ENCODE assay signal across 8 cellular contexts in genomic region chr1:203861379-203862184, GRCh38. TPM values are rescaled to one million over a fixed set of nuclear protein-coding genes. Genes with fewer than 3 reads are reported as not detected.
DNase-seq lines count a peak whose midpoint lies in the region; ATAC-seq and TF ChIP-seq lines count a peak whose summit lies in the region.

TSS of gene SNRPE (plus strand) at chr1:203861599. CDS start at chr1:203861660, 61 bp downstream.

- H3K36me3 Mint-ChIP-seq in HFFc6 (ENCODE audit: low read depth) = peaks cover 42% of the 10 kb centered on the region
- H3K36me3 Mint-ChIP-seq in activated naive CD4-positive, alpha-beta T cell treated with anti-CD3 and anti-CD28 coated beads for 36 hours (ENCODE audit: low read depth) = peaks cover 29% of the 10 kb centered on the region

- peak; percentile 97 for DNase-seq in HFFc6
- DNase-seq in NAMALWA (ENCODE audit: low spot score) = peak; percentile 99
- DNase-seq in SK-N-DZ (ENCODE audit: low spot score) = peak; percentile 98
- peak; percentile 98 for DNase-seq in activated naive CD4-positive, alpha-beta T cell treated with anti-CD3 and anti-CD28 coated beads for 36 hours
- DNase-seq in non-pigmented ciliary epithelial cell (ENCODE audit: low read depth) = peak; percentile 93
- peak; percentile 98 for DNase-seq in superior temporal gyrus (ENCODE audit: extremely low spot score)

- H3K4me1 ChIP-seq in gastroesophageal sphincter = peaks cover 5 to 36% (median 15%) of the 10 kb centered on the region in 3 donors

- H3K27ac ChIP-seq in gastroesophageal sphincter = peak within 1 kb of the TSS in 3 of 4 donors; percentile 56 to 76 (median 76)

- H3K4me1 Mint-ChIP-seq in HFFc6 (ENCODE audit: low read depth) = peaks cover 58% of the 10 kb centered on the region
- peaks cover 25% of the 10 kb centered on the region for H3K4me1 Mint-ChIP-seq in activated naive CD4-positive, alpha-beta T cell treated with anti-CD3 and anti-CD28 coated beads for 36 hours (ENCODE audit: low read depth)

- H3K27me3 ChIP-seq in gastroesophageal sphincter = no peaks in the 10 kb centered on the region

- peaks cover 0 to 29% of the 10 kb centered on the region in 2 donors for H3K36me3 ChIP-seq in gastroesophageal sphincter

- TF ChIP-seq CTCF in HFFc6 (IDR thresholded peaks at IDR 0.05) (peak; percentile 98), gastroesophageal sphincter (IDR thresholded peaks at IDR 0.05) (peak; percentile 76 to 95 (median 93))

- peak within 1 kb of the TSS; percentile 98 for H3K27ac Mint-ChIP-seq in HFFc6
- H3K27ac Mint-ChIP-seq in activated naive CD4-positive, alpha-beta T cell treated with anti-CD3 and anti-CD28 coated beads for 36 hours = peak within 1 kb of the TSS; percentile 95

- peak within 1 kb of the TSS; percentile 98 for H3K4me3 ChIP-seq in GM08714 (ENCODE audit: low read length)
- H3K4me3 ChIP-seq in gastroesophageal sphincter = peak within 1 kb of the TSS; percentile 72 to 93

- no peaks in the 10 kb centered on the region for H3K9me3 ChIP-seq in gastroesophageal sphincter

- 0 to 1% methylated on average over 26 to 34 of the region's 48 CpGs for WGBS in gastroesophageal sphincter (ENCODE audit: low coverage in 1 of 2), 2 donors

- CTCF ChIA-PET in activated naive CD4-positive, alpha-beta T cell treated with anti-CD3 and anti-CD28 coated beads for 36 hours (lab: Charles Lee) = interaction anchor here (0.6 to 4.0 kb wide), 12 partner anchors 13 to 980 kb away, joined by 3 to 41 read pairs (median 4); partner anchors contain the start of gene LAX1

- H3K27me3 Mint-ChIP-seq in HFFc6 (ENCODE audit: insufficient read depth) = peaks cover 15% of the 10 kb centered on the region
- no peaks in the 10 kb centered on the region for H3K27me3 Mint-ChIP-seq in activated naive CD4-positive, alpha-beta T cell treated with anti-CD3 and anti-CD28 coated beads for 36 hours (ENCODE audit: low read depth)

- peak; percentile 98 for ATAC-seq in gastroesophageal sphincter

- no peak for TF ChIP-seq EP300 in gastroesophageal sphincter (IDR thresholded peaks at IDR 0.05)

- intact Hi-C loops in activated naive CD4-positive, alpha-beta T cell treated with anti-CD3 and anti-CD28 coated beads for 36 hours (cut with micrococcal nuclease) = loop anchor here (1.0 to 10.0 kb wide), 8 partner anchors 66 to 643 kb away; partner anchors contain the start of genes ATP2B4, ZBED6 and ZC3H11A

- H3K9me3 Mint-ChIP-seq in HFFc6 = no peaks in the 10 kb centered on the region
- no peaks in the 10 kb centered on the region for H3K9me3 Mint-ChIP-seq in activated naive CD4-positive, alpha-beta T cell treated with anti-CD3 and anti-CD28 coated beads for 36 hours

- peak within 1 kb of the TSS; percentile 100 for H3K4me3 Mint-ChIP-seq in HFFc6
- H3K4me3 Mint-ChIP-seq in activated naive CD4-positive, alpha-beta T cell treated with anti-CD3 and anti-CD28 coated beads for 36 hours = peak within 1 kb of the TSS; percentile 100

- TF ChIP-seq POLR2A in gastroesophageal sphincter (IDR thresholded peaks at IDR 0.05) = peak; percentile 26 to 34

RNA-seq across cellular contexts. Expression of gene SNRPE, which starts in this region (rescaled TPM):
- 100 to 1,000 TPM; 154 to 186 (median 163) TPM for total RNA-seq in HFFc6 (2021; fragmentation: NEBNext Ultra II Directional; extraction: Animal tissue kit (Norgen Biotek cat#: 25700))
- 182 and 188 TPM in 2 replicates for polyA plus RNA-seq in SK-N-DZ (2014; cell fraction: cytosol; rRNA removed)
- polyA plus RNA-seq in SK-N-DZ (2014; cell fraction: nucleus; rRNA removed) = 175 and 203 TPM in 2 replicates
- 100 to 1,000 TPM; 366 to 370 TPM for total RNA-seq in activated naive CD4-positive, alpha-beta T cell treated with anti-CD3 and anti-CD28 coated beads for 36 hours
- total RNA-seq in gastroesophageal sphincter = 10 to 100 TPM; 18.9 to 46.7 (median 28.5) TPM

Comparison
In these comparisons a context has a peak if more than half of its experiments do, and no peak if none do; other contexts are left out.
1. Peak in every context shown above with its lines: DNase-seq, ATAC-seq, H3K4me3 ChIP-seq and H3K27ac ChIP-seq.